19 cellular contexts compared by ENCODE assay signal in the genomic region with DNA sequence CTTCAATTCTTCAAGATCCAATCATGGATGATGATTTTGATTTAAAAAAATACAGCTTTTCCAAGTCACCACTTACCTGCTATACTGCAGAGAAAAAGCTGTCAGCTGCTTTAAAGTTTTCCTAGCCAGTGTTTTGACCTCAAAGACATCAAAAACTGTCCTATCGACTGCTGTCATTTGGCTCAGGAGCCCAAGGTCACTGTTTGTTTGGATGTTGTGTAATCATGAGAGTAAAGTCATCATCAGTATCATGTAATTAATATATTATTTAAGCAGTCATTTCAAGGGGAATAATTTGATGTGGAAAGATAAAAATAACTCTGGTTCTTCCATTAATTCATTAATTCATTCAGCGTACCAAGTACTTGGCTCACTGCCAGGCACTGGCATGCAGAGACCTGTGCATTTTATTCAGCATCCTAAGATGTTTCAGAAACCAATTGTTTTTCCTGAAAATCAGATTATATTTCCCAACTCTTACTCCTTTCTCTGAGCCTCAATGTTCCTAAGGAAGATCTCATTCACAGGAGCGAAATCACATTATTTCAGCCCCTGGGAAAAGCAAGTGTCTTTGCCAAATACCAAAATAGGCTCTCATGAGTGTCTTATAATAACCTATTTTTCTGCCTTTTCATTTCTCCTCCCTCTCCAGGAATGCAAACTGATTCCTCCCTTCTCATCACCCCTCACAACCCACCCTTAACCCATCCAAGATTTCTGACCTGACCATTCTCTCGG. TPM values are rescaled to one million over a fixed set of nuclear protein-coding genes. Genes with fewer than 3 reads are reported as not detected.
DNase-seq lines count a peak whose midpoint lies in the region; ATAC-seq and TF ChIP-seq lines count a peak whose summit lies in the region.
"Had no signal": no experiment of that assay in that cellular context is flagged by ENCODE, and none has a peak within 500 bp of the region (broad histone marks: within the 10 kb centered on the region; RNA-seq: fewer than 3 reads in every experiment).

No MANE protein-coding gene starts in this region.

- peak in 1 of 3 donors; percentile 6 for TF ChIP-seq CTCF in breast epithelium (IDR thresholded peaks at IDR 0.05)
- no peak for TF ChIP-seq CTCF in neural cell (IDR thresholded peaks at IDR 0.05; ENCODE audit: poor library complexity, severe bottlenecking)
- TF ChIP-seq CTCF in tibial nerve (IDR thresholded peaks at IDR 0.05) = no peak

- H3F3A ChIP-seq in neural cell (ENCODE audit: insufficient read depth, low read length, poor library complexity, severe bottlenecking) = no peaks in the 10 kb centered on the region

- no peak overlapping the region for H3K4me3 Mint-ChIP-seq in T-helper 17 cell
- H3K4me3 Mint-ChIP-seq: activated CD4-positive, alpha-beta memory T cell treated with anti-CD3 and anti-CD28 coated beads, Interleukin-2, amount 10 ng/mL, durations not matched to agents 7 days and 5 days; activated T-cell treated with anti-CD3 and anti-CD28 coated beads, Interleukin-2, amount 50 U/mL, for 72 hours; CD4-positive, alpha-beta memory T cell; H9; stimulated activated memory B cell treated with anti-CD40 and anti-IgM and Interleukin-4, amounts not matched to agents 10 μg/mL and 1 μg/mL and 100 μg/mL, for 72 hours had no signal

- intact Hi-C loops in Right ventricle myocardium superior (cut with DNase I) = no loop called here
- intact Hi-C loops in Right ventricle myocardium inferior (cut with DNase I) = no loop called here
- intact Hi-C loops in breast epithelium (cut with DNase I; ENCODE audit: low total_unique reads) = no loop called here

- TF ChIP-seq POLR2A in breast epithelium (IDR thresholded peaks at IDR 0.05) (no peak), tibial nerve (IDR thresholded peaks at IDR 0.05) (no peak)

- no peak overlapping the region for H2AFZ ChIP-seq in neural cell (ENCODE audit: low read depth, low read length)

- H3K4me3 ChIP-seq in breast epithelium = no peak overlapping the region
- peak overlapping the region; percentile 25 for H3K4me3 ChIP-seq in neural cell (ENCODE audit: low read length)
- no peak overlapping the region for H3K4me3 ChIP-seq in tibial nerve

- H3K4me2 ChIP-seq in neural cell (ENCODE audit: low read length) = no peak overlapping the region

- H3K9me3 ChIP-seq in breast epithelium = no peaks in the 10 kb centered on the region
- no peaks in the 10 kb centered on the region for H3K9me3 ChIP-seq in neural cell (ENCODE audit: low read length)
- no peaks in the 10 kb centered on the region for H3K9me3 ChIP-seq in tibial nerve
- no peaks in the 10 kb centered on the region for H3K9me3 ChIP-seq in T-helper 17 cell (ENCODE audit: control insufficient read depth, low read length, poor library complexity, severe bottlenecking)

- H3K27ac Mint-ChIP-seq in T-helper 17 cell = no peak overlapping the region
- H3K27ac Mint-ChIP-seq: activated CD4-positive, alpha-beta memory T cell treated with anti-CD3 and anti-CD28 coated beads, Interleukin-2, amount 10 ng/mL, durations not matched to agents 7 days and 5 days; activated T-cell treated with anti-CD3 and anti-CD28 coated beads, Interleukin-2, amount 50 U/mL, for 72 hours; H9; stimulated activated memory B cell treated with anti-CD40 and anti-IgM and Interleukin-4, amounts not matched to agents 10 μg/mL and 1 μg/mL and 100 μg/mL, for 72 hours had no signal

- H3K36me3 ChIP-seq in breast epithelium = no peaks in the 10 kb centered on the region
- no peaks in the 10 kb centered on the region for H3K36me3 ChIP-seq in neural cell (ENCODE audit: insufficient read depth, low read length)
- no peaks in the 10 kb centered on the region for H3K36me3 ChIP-seq in tibial nerve

- H3K27me3 ChIP-seq in breast epithelium (no peaks in the 10 kb centered on the region), neural cell (ENCODE audit: insufficient read depth, low read depth, low read length) (no peaks in the 10 kb centered on the region), tibial nerve (no peaks in the 10 kb centered on the region)

- H3K36me3 Mint-ChIP-seq in T-helper 17 cell (ENCODE audit: low read depth) = no peaks in the 10 kb centered on the region
- H3K36me3 Mint-ChIP-seq: CD4-positive, alpha-beta memory T cell; stimulated activated memory B cell treated with anti-CD40 and anti-IgM and Interleukin-4, amounts not matched to agents 10 μg/mL and 1 μg/mL and 100 μg/mL, for 72 hours had no signal

- no peak for TF ChIP-seq RAD21 in neural cell (conservative IDR thresholded peaks at IDR 0.05)

- no peak for TF ChIP-seq EP300 in neural cell (conservative IDR thresholded peaks at IDR 0.05; ENCODE audit: poor library complexity, severe bottlenecking)
- TF ChIP-seq EP300 in tibial nerve (IDR thresholded peaks at IDR 0.05) = peak; percentile 40 to 71

- peaks cover 7 to 8% of the 10 kb centered on the region in 2 donors for H3K4me1 ChIP-seq in breast epithelium
- peaks cover 0 to 41% (median 11%) of the 10 kb centered on the region in 4 donors for H3K4me1 ChIP-seq in tibial nerve

- peaks cover 19% of the 10 kb centered on the region for H3K27me3 Mint-ChIP-seq in T-helper 17 cell

- peak; percentile 31 for ATAC-seq in Right ventricle myocardium superior (ENCODE audit: poor library complexity)
- ATAC-seq in Right ventricle myocardium inferior = no peak
- ATAC-seq in T-helper 17 cell = no peak
- ATAC-seq in activated CD4-positive, CD25-positive, alpha-beta regulatory T cell treated with anti-CD3 and anti-CD28 coated beads, Interleukin-2, amount 50 U/mL, for 24 hours = no peak
- ATAC-seq: activated T-cell treated with anti-CD3 and anti-CD28 coated beads, Interleukin-2, amount 50 U/mL, for 72 hours; stimulated activated memory B cell treated with anti-CD40 and anti-IgM and Interleukin-4, amounts not matched to agents 10 μg/mL and 1 μg/mL and 100 μg/mL, for 72 hours had no signal

- WGBS in tibial nerve, 2 donors = 45% methylated on average over 4 of the region's 4 CpGs

- H3K27ac ChIP-seq in breast epithelium (peak overlapping the region; percentile 75 to 80), neural cell (ENCODE audit: low read length) (peak overlapping the region; percentile 24), tibial nerve (peak overlapping the region in 3 of 4 donors; percentile 31 to 79 (median 77))
- H3K27ac ChIP-seq: RWPE1 had no signal

- H3K9ac ChIP-seq in neural cell (ENCODE audit: low read length) = no peak overlapping the region

- no peaks in the 10 kb centered on the region for H3K9me2 ChIP-seq in neural cell (ENCODE audit: insufficient read depth, low read length)

- no peaks in the 10 kb centered on the region for H4K20me1 ChIP-seq in neural cell (ENCODE audit: insufficient read depth)

- DNase-seq in Right ventricle myocardium superior = no peak
- no peak for DNase-seq in Right ventricle myocardium inferior (ENCODE audit: missing footprints)
- peak in 1 of 2 donors; percentile 37 for DNase-seq in breast epithelium (ENCODE audit: low spot score in 2 of 2)
- peak in 1 of 2 donors; percentile 35 for DNase-seq in tibial nerve (ENCODE audit: low spot score in 2 of 2)
- DNase-seq in OCI-M2 (lab: John Stamatoyannopoulos, UW; ENCODE audit: unreplicated experiment) = no peak
- no peak for DNase-seq in T-helper 17 cell
- DNase-seq: activated CD4-positive, alpha-beta memory T cell treated with anti-CD3 and anti-CD28 coated beads, Interleukin-2, amount 10 ng/mL, durations not matched to agents 7 days and 5 days; activated T-cell treated with anti-CD3 and anti-CD28 coated beads, Interleukin-2, amount 50 U/mL, for 72 hours; CD4-positive, alpha-beta memory T cell; cerebellar nuclear complex; foreskin fibroblast; H9; NCI-H2227 treated with DMSO at 0.1 percent for 48 hours; posterior cingulate gyrus; stimulated activated CD4-positive, alpha-beta T cell treated with anti-CD3 and anti-CD28 coated beads, Interleukin-12 subunit alpha, Interleukin-12 subunit beta, amount 100 ng/mL, for 4 hours had no signal

- peaks cover 2% of the 10 kb centered on the region for H3K4me1 Mint-ChIP-seq in T-helper 17 cell
- H3K4me1 Mint-ChIP-seq: stimulated activated memory B cell treated with anti-CD40 and anti-IgM and Interleukin-4, amounts not matched to agents 10 μg/mL and 1 μg/mL and 100 μg/mL, for 72 hours had no signal

- no peaks in the 10 kb centered on the region for H3K79me2 ChIP-seq in neural cell (replicated peaks; ENCODE audit: insufficient read depth, low read length)

TF ChIP-seq in neural cell, 6 proteins besides CTCF, POLR2A, EP300 and RAD21:
- TF ChIP-seq, protein P1, sequence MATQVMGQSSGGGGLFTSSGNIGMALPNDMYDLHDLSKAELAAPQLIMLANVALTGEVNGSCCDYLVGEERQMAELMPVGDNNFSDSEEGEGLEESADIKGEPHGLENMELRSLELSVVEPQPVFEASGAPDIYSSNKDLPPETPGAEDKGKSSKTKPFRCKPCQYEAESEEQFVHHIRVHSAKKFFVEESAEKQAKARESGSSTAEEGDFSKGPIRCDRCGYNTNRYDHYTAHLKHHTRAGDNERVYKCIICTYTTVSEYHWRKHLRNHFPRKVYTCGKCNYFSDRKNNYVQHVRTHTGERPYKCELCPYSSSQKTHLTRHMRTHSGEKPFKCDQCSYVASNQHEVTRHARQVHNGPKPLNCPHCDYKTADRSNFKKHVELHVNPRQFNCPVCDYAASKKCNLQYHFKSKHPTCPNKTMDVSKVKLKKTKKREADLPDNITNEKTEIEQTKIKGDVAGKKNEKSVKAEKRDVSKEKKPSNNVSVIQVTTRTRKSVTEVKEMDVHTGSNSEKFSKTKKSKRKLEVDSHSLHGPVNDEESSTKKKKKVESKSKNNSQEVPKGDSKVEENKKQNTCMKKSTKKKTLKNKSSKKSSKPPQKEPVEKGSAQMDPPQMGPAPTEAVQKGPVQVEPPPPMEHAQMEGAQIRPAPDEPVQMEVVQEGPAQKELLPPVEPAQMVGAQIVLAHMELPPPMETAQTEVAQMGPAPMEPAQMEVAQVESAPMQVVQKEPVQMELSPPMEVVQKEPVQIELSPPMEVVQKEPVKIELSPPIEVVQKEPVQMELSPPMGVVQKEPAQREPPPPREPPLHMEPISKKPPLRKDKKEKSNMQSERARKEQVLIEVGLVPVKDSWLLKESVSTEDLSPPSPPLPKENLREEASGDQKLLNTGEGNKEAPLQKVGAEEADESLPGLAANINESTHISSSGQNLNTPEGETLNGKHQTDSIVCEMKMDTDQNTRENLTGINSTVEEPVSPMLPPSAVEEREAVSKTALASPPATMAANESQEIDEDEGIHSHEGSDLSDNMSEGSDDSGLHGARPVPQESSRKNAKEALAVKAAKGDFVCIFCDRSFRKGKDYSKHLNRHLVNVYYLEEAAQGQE (IDR thresholded peaks at IDR 0.05; ENCODE audit: borderline replicate concordance) = no peak
- TF ChIP-seq TAF1 (IDR thresholded peaks at IDR 0.05; ENCODE audit: low read depth) = no peak
- no peak for TF ChIP-seq EZH2 (IDR thresholded peaks at IDR 0.05; ENCODE audit: borderline replicate concordance, insufficient read depth, low read length, poor library complexity, severe bottlenecking)
TF ChIP-seq in neural cell: peak in this region for 0.

RNA-seq across cellular contexts. Expression of a gene that starts 59.9 kb away (rescaled TPM):
- 2.0 TPM for total RNA-seq in Right ventricle myocardium superior
- 3.8 TPM for total RNA-seq in Right ventricle myocardium inferior
- 10 to 100 TPM in 2 of 3 donors, under 1 TPM in 1; 0.32 to 23.7 (median 10.5) TPM for total RNA-seq in breast epithelium
- 130 and 134 TPM in 2 replicates for polyA plus RNA-seq in neural cell
- 368 and 413 TPM in 2 replicates for polyA minus RNA-seq in neural cell
- total RNA-seq in tibial nerve = under 1 TPM; 0.22 to 0.60 (median 0.41) TPM
- total RNA-seq in T-helper 17 cell = under 1 TPM in 1 of 2 donors, not detected in 1; 0.12 TPM
- total RNA-seq: activated CD4-positive, alpha-beta memory T cell treated with anti-CD3 and anti-CD28 coated beads, Interleukin-2, amount 10 ng/mL, durations not matched to agents 7 days and 5 days had no signal

Comparison
In these comparisons a context has a peak if more than half of its experiments do, and no peak if none do; other contexts are left out.
1. H3K27ac ChIP-seq: peak in every context shown above with its lines; median percentile 78 in breast epithelium; 77 in tibial nerve; 24 in neural cell.